In the genomic region with DNA sequence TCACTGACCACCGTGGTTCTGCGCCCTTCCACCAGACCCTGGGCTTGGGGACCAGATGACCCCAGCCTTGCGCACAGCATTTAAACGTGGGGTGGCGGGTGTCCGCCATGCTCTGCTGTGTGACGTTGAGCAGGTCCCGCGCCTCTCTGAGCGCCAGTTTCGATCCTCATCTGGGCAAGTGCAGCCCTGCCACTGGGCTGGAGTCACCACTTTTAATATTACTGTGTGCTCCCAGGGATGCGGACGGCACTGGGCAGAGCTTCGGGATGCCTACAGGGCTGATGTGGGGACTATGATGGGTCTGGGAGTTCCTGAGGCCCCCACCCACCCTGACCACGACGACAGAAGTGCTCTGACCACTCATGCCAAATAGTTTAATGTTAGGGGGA, we compare ENCODE assay signal across 1 cellular context.
TF ChIP-seq lines count a peak whose summit lies in the region.

No MANE protein-coding gene starts in this region.

TF ChIP-seq in H1, 55 proteins besides CTCF, POLR2A, EP300 and RAD21:
- TF ChIP-seq HDAC2 (IDR thresholded peaks at IDR 0.05; ENCODE audit: borderline replicate concordance in 1 of 2, low read depth in 2 of 2, low read length in 2 of 2) (peak in 1 of 2 experiments; percentile 71; a peak in 1 of 4 replicates), SAP30 (IDR thresholded peaks at IDR 0.05; ENCODE audit: insufficient read depth, insufficient replicate concordance, low read length) (no peak), KDM1A (IDR thresholded peaks at IDR 0.05; ENCODE audit: borderline replicate concordance, low read length) (peak; percentile 96)
